8 cellular contexts compared by ENCODE assay signal in the genomic region with DNA sequence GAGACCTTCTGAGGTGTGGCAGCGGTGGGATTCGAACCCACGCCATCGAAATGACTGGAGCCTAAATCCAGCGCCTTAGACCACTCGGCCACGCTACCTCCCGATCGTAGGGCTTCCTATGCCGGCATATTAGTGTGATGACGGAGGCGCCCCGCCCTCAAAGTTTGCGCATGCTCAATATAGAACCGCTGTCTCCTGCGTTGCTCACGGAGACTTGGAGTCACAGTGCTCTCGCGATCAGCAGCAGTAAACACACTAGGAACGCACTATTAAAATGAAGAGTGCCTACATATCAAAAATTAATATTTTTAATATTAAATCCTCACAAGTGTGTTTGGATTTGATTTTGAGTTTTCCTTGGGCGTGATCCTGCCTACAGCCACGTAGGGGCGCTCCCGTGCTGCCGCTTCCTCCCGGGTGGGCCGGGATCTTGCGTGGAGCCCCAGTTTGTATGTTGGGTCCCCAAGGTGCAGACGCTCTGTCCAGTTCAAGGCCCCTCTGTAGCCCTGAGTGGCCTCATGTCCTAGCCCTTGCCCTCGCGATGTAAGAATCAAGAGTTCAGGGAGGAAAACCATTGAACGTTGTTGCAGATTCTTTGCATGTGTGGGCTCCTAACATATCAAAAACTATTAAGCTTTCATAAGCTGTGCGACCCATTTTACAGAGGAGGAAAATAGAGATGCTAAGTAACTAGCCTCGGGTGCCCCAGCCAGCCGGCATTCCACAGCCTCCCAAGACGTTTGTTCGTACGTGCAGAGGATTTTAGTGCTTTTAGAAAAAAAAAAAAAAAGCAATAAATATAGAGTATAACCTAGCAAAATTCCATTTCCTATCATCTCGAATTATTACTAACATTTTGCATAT. TPM values are rescaled to one million over a fixed set of nuclear protein-coding genes. Genes with fewer than 3 reads are reported as not detected.
A peak's percentile ranks its signal among the peaks of the same experiment; 100 is the strongest.
DNase-seq lines count a peak whose midpoint lies in the region; ATAC-seq and TF ChIP-seq lines count a peak whose summit lies in the region.

No MANE protein-coding gene starts in this region.

- peak overlapping the region; percentile 56 to 86 (median 72) for H3K4me2 ChIP-seq in BLaER1 treated with 17β-estradiol and CSF1 and Interleukin-3, amounts not matched to agents 10 nM and 100 nM
- H3K4me2 ChIP-seq in SK-N-SH = peak overlapping the region; percentile 77

- H3F3A ChIP-seq in SK-N-SH (replicated peaks; ENCODE audit: insufficient read depth) = peaks cover 42% of the 10 kb centered on the region

- H3K27me3 Mint-ChIP-seq in activated naive CD4-positive, alpha-beta T cell treated with anti-CD3 and anti-CD28 coated beads, Interleukin-2, amount 50 U/mL, for 24 hours = peaks cover 2% of the 10 kb centered on the region

- peak overlapping the region; percentile 92 for H2AFZ ChIP-seq in SK-N-SH (ENCODE audit: low read depth)

- H4K20me1 ChIP-seq in BLaER1 treated with 17β-estradiol and CSF1 and Interleukin-3, amounts not matched to agents 10 nM and 100 nM = peaks cover 0 to 10% (median 0%) of the 10 kb centered on the region in 11 experiments; a peak in 2 of 22 replicates
- H4K20me1 ChIP-seq in SK-N-SH (ENCODE audit: insufficient read depth) = no peaks in the 10 kb centered on the region

- peak overlapping the region in 8 of 11 experiments; percentile 10 to 63 (median 50); a peak in 13 of 22 replicates for H3K27ac ChIP-seq in BLaER1 treated with 17β-estradiol and CSF1 and Interleukin-3, amounts not matched to agents 10 nM and 100 nM
- H3K27ac ChIP-seq in SK-N-SH (ENCODE audit: low read depth in 2 of 2, low read length in 1 of 2) (peak overlapping the region; percentile 52 to 53; a peak in 2 of 4 replicates), substantia nigra (ENCODE audit: low read depth, low read length, poor library complexity, severe bottlenecking) (peak overlapping the region; percentile 72)

- no peaks in the 10 kb centered on the region for H3K9me3 ChIP-seq in BLaER1 treated with 17β-estradiol and CSF1 and Interleukin-3, amounts not matched to agents 10 nM and 100 nM (replicated peaks in 1 of 11)
- H3K9me3 ChIP-seq in SK-N-SH = no peaks in the 10 kb centered on the region

- POLR2A ChIA-PET in SK-N-SH (lab: Yijun Ruan, JAX) = interaction anchor here (0.6 kb wide), 1 partner anchor 102 kb away, joined by 3 read pairs; no protein-coding TSS in a partner anchor

- peaks cover 2% of the 10 kb centered on the region for H3K36me3 Mint-ChIP-seq in activated naive CD4-positive, alpha-beta T cell treated with anti-CD3 and anti-CD28 coated beads, Interleukin-2, amount 50 U/mL, for 24 hours

- H3K36me3 ChIP-seq in BLaER1 treated with 17β-estradiol and CSF1 and Interleukin-3, amounts not matched to agents 10 nM and 100 nM = no peaks in the 10 kb centered on the region
- no peaks in the 10 kb centered on the region for H3K36me3 ChIP-seq in SK-N-SH (replicated peaks in 1 of 2; ENCODE audit: control insufficient read depth in 1 of 2, insufficient read depth in 2 of 2, low read length in 1 of 2)

- H3K9ac ChIP-seq in BLaER1 treated with 17β-estradiol and CSF1 and Interleukin-3, amounts not matched to agents 10 nM and 100 nM = peak overlapping the region; percentile 62 to 78 (median 71)
- peak overlapping the region; percentile 63; the same call in 1 of the 2 replicates for H3K9ac ChIP-seq in SK-N-SH

- H3K9me2 ChIP-seq in SK-N-SH = no peaks in the 10 kb centered on the region

- H3K27ac Mint-ChIP-seq in activated naive CD4-positive, alpha-beta T cell treated with anti-CD3 and anti-CD28 coated beads, Interleukin-2, amount 50 U/mL, for 24 hours = peak overlapping the region; percentile 98

- CTCF ChIA-PET in SK-N-SH (lab: Yijun Ruan, JAX) = interaction anchor here (0.6 to 9.3 kb wide), 9 partner anchors 11 to 115 kb away, joined by 3 to 115 read pairs (median 4); a partner anchor contains a TSS

- peak overlapping the region; percentile 49 to 74 (median 64) for H3K4me3 ChIP-seq in BLaER1 treated with 17β-estradiol and CSF1 and Interleukin-3, amounts not matched to agents 10 nM and 100 nM
- H3K4me3 ChIP-seq in SK-N-SH (ENCODE audit: low read depth in 2 of 2, low read length in 1 of 2) = peak overlapping the region; percentile 62 to 87

- H3K9me3 Mint-ChIP-seq in activated naive CD4-positive, alpha-beta T cell treated with anti-CD3 and anti-CD28 coated beads, Interleukin-2, amount 50 U/mL, for 24 hours = peaks cover 8% of the 10 kb centered on the region

- ATAC-seq in GM21619 (IDR thresholded peaks at IDR 0.05; ENCODE audit: unreplicated experiment) = peak; percentile 16

- DNase-seq in NCI-H1092 (lab: John Stamatoyannopoulos, UW) (peak; percentile 84), SK-N-SH (peak; percentile 76), globus pallidus (ENCODE audit: low spot score) (peak; percentile 95), nucleus accumbens (lab: John Stamatoyannopoulos, UW) (peak; percentile 43 to 97 (median 85)), substantia nigra (lab: John Stamatoyannopoulos, UW) (peak; percentile 32 to 94 (median 84))

- peak; percentile 95 for TF ChIP-seq CTCF in SK-N-SH (IDR thresholded peaks at IDR 0.05)

- TF ChIP-seq EP300 in SK-N-SH (IDR thresholded peaks at IDR 0.05; ENCODE audit: borderline replicate concordance in 1 of 2, low read depth in 1 of 2, low read length in 1 of 2) = no peak; a peak in 1 of 4 replicates

- TF ChIP-seq RAD21 in SK-N-SH (IDR thresholded peaks at IDR 0.05; ENCODE audit: low read length) = peak; percentile 78

- under 1% methylated on average over 36 of the region's 39 CpGs for WGBS in SK-N-SH (ENCODE audit: low lambda C conversion rate)

- H3K4me1 ChIP-seq in BLaER1 treated with 17β-estradiol and CSF1 and Interleukin-3, amounts not matched to agents 10 nM and 100 nM = peaks cover 18 to 79% (median 41%) of the 10 kb centered on the region in 10 experiments
- peaks cover 8 to 10% of the 10 kb centered on the region in 2 experiments; a peak in 3 of 4 replicates for H3K4me1 ChIP-seq in SK-N-SH (ENCODE audit: control insufficient read depth in 1 of 2, insufficient read depth in 2 of 2, low read depth in 1 of 2, low read length in 1 of 2)

- H3K79me2 ChIP-seq in SK-N-SH (ENCODE audit: insufficient read depth) = no peaks in the 10 kb centered on the region

- H3K27me3 ChIP-seq in BLaER1 treated with 17β-estradiol and CSF1 and Interleukin-3, amounts not matched to agents 10 nM and 100 nM = peaks cover 0 to 22% (median 17%) of the 10 kb centered on the region in 11 experiments; a peak in 14 of 22 replicates
- no peaks in the 10 kb centered on the region for H3K27me3 ChIP-seq in SK-N-SH (ENCODE audit: insufficient read depth)

- H3K4me1 Mint-ChIP-seq in activated naive CD4-positive, alpha-beta T cell treated with anti-CD3 and anti-CD28 coated beads, Interleukin-2, amount 50 U/mL, for 24 hours = peaks cover 54% of the 10 kb centered on the region

- peak overlapping the region; percentile 84 for H3K4me3 Mint-ChIP-seq in activated naive CD4-positive, alpha-beta T cell treated with anti-CD3 and anti-CD28 coated beads, Interleukin-2, amount 50 U/mL, for 24 hours

TF ChIP-seq in SK-N-SH, 30 proteins besides CTCF, POLR2A, EP300 and RAD21 (continues in another document):
- TF ChIP-seq YY1 (IDR thresholded peaks at IDR 0.05; ENCODE audit: low read depth) (no peak), FOSL2 (IDR thresholded peaks at IDR 0.05; ENCODE audit: borderline replicate concordance, low read depth) (peak; percentile 85), FOXM1 (IDR thresholded peaks at IDR 0.05; ENCODE audit: low read depth) (no peak), RCOR1 (IDR thresholded peaks at IDR 0.05; ENCODE audit: low read length) (peak; percentile 13; the same call in 1 of the 2 replicates), RXRA (IDR thresholded peaks at IDR 0.05; ENCODE audit: borderline replicate concordance, low read depth) (no peak), NFIC (IDR thresholded peaks at IDR 0.05; ENCODE audit: borderline replicate concordance) (no peak), CHD2 (IDR thresholded peaks at IDR 0.05; ENCODE audit: low read length, partially characterized antibody) (peak; percentile 89)
- TF ChIP-seq, protein P1, sequence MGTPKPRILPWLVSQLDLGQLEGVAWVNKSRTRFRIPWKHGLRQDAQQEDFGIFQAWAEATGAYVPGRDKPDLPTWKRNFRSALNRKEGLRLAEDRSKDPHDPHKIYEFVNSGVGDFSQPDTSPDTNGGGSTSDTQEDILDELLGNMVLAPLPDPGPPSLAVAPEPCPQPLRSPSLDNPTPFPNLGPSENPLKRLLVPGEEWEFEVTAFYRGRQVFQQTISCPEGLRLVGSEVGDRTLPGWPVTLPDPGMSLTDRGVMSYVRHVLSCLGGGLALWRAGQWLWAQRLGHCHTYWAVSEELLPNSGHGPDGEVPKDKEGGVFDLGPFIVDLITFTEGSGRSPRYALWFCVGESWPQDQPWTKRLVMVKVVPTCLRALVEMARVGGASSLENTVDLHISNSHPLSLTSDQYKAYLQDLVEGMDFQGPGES (IDR thresholded peaks at IDR 0.05; ENCODE audit: low read depth, low read length) = no peak

RNA-seq across cellular contexts. Expression of a gene that starts 10.2 kb away (rescaled TPM):
- 8.0 and 10.4 TPM in 2 replicates for polyA plus RNA-seq in SK-N-SH (2012; rRNA removed)
- polyA plus RNA-seq in SK-N-SH (2012; cell fraction: cytosol; rRNA removed) = 3.8 and 5.6 TPM in 2 replicates
- 35.2 and 38.2 TPM in 2 replicates for polyA plus RNA-seq in SK-N-SH (2012; cell fraction: nucleus; rRNA removed)

RNA-seq across cellular contexts. Expression of a gene that starts 33.6 kb away (rescaled TPM):
- not detected in 2 replicates for polyA plus RNA-seq in SK-N-SH (2012; rRNA removed)
- not detected in 2 replicates for polyA plus RNA-seq in SK-N-SH (2012; cell fraction: cytosol; rRNA removed)
- not detected in 2 replicates for polyA plus RNA-seq in SK-N-SH (2012; cell fraction: nucleus; rRNA removed)

Comparison
In these comparisons a context has a peak if more than half of its experiments do, and no peak if none do; other contexts are left out.
1. Peak in every context shown above with its lines: DNase-seq, ATAC-seq, H3K4me3 ChIP-seq and H3K27ac ChIP-seq.